In genomic region chr15:65183847-65184159, GRCh38 we compare ENCODE assay signal across 9 cellular contexts. TPM values are rescaled to one million over a fixed set of nuclear protein-coding genes. Genes with fewer than 3 reads are reported as not detected.
DNase-seq lines count a peak whose midpoint lies in the region; ATAC-seq and TF ChIP-seq lines count a peak whose summit lies in the region.
"Had no signal": no experiment of that assay in that cellular context is flagged by ENCODE, and none has a peak within 500 bp of the region (broad histone marks: within the 10 kb centered on the region; RNA-seq: fewer than 3 reads in every experiment).

No MANE protein-coding gene starts in this region.

- H3K4me1 ChIP-seq in left ventricle myocardium inferior (peaks cover 57% of the 10 kb centered on the region), body of pancreas (peaks cover 22% of the 10 kb centered on the region), mesodermal cell (ENCODE audit: control insufficient read depth, insufficient read depth, low read length, poor library complexity, severe bottlenecking) (peaks cover 13% of the 10 kb centered on the region), vagina (peaks cover 51% of the 10 kb centered on the region)

- H3K27me3 ChIP-seq in left ventricle myocardium inferior (ENCODE audit: low read depth) (no peaks in the 10 kb centered on the region), body of pancreas (no peaks in the 10 kb centered on the region), vagina (no peaks in the 10 kb centered on the region)

- H3K4me3 ChIP-seq in left ventricle myocardium inferior (peak overlapping the region; percentile 85), body of pancreas (peak overlapping the region in 1 of 2 donors; percentile 97), mesodermal cell (ENCODE audit: extremely low read depth, insufficient read depth, low read length, poor library complexity, severe bottlenecking) (peak overlapping the region; percentile 92), vagina (peak overlapping the region; percentile 83 to 96)

- WGBS in body of pancreas, 2 donors, result 1 to 3% methylated on average over 4 of the region's 4 CpGs
- WGBS in mesodermal cell (ENCODE audit: insufficient coverage in 2 of 2), 2 experiments, result no CpG with 5 or more reads among the region's 4 CpGs

- no peak for TF ChIP-seq POLR2A in body of pancreas (IDR thresholded peaks at IDR 0.05)
- TF ChIP-seq POLR2A in vagina (IDR thresholded peaks at IDR 0.05), result no peak

- DNase-seq in left ventricle myocardium inferior, result no peak
- no peak for DNase-seq in left ventricle myocardium superior
- no peak for DNase-seq in body of pancreas
- no peak for DNase-seq in vagina (ENCODE audit: extremely low spot score in 2 of 2)
- no peak for DNase-seq in glomerular visceral epithelial cell (ENCODE audit: extremely low spot score)
- no peak for DNase-seq in NCI-H345 treated with DMSO at 0.1 percent for 48 hours (lab: John Stamatoyannopoulos, UW; ENCODE audit: unreplicated experiment)
- no peak for DNase-seq in GM03348 (ENCODE audit: low spot score)

- H3K27ac ChIP-seq in left ventricle myocardium inferior (replicated peaks) (peak overlapping the region; percentile 94), body of pancreas (peak overlapping the region in 3 of 4 donors; percentile 95 to 99 (median 95)), mesodermal cell (ENCODE audit: low read depth, low read length, severe bottlenecking) (peak overlapping the region; percentile 81), vagina (peak overlapping the region; percentile 92)

- H3K36me3 ChIP-seq in left ventricle myocardium inferior (peaks cover 11% of the 10 kb centered on the region), body of pancreas (replicated peaks in 1 of 2; ENCODE audit: insufficient read depth in 1 of 2, low read depth in 2 of 2) (peaks cover 0 to 2% of the 10 kb centered on the region in 2 donors), mesodermal cell (ENCODE audit: control insufficient read depth, insufficient read depth, low read length) (peaks cover 29% of the 10 kb centered on the region), vagina (peaks cover 0 to 13% of the 10 kb centered on the region in 2 donors)

- H3K9me3 ChIP-seq in left ventricle myocardium inferior (replicated peaks) (no peaks in the 10 kb centered on the region), body of pancreas (no peaks in the 10 kb centered on the region), mesodermal cell (ENCODE audit: control insufficient read depth, low read length) (no peaks in the 10 kb centered on the region), vagina (no peaks in the 10 kb centered on the region)

- intact Hi-C loops in left ventricle myocardium inferior (cut with micrococcal nuclease) (no loop called here), left ventricle myocardium superior (cut with micrococcal nuclease) (no loop called here), body of pancreas (cut with DNase I) (no loop called here), vagina (cut with DNase I) (no loop called here)

- ATAC-seq in left ventricle myocardium superior (no peak), body of pancreas (no peak)

- TF ChIP-seq CTCF in left ventricle myocardium inferior (IDR thresholded peaks at IDR 0.05; ENCODE audit: borderline replicate concordance) (no peak), body of pancreas (IDR thresholded peaks at IDR 0.05) (no peak), vagina (IDR thresholded peaks at IDR 0.05) (no peak)

RNA-seq across cellular contexts. Expression of gene CLPX, which starts 1.3 kb away (rescaled TPM):
- total RNA-seq in left ventricle myocardium inferior (52.5 TPM), left ventricle myocardium superior (58.3 TPM), body of pancreas (10 to 100 TPM; 16.2 to 19.2 TPM), vagina (46.4 TPM)
- 48.1 TPM for polyA plus RNA-seq in mesodermal cell (2013, experiment 1 of 2)
- 41.9 TPM for polyA plus RNA-seq in mesodermal cell (2013, experiment 2 of 2)

RNA-seq across cellular contexts. Expression of gene CILP, which starts 27.5 kb away (rescaled TPM):
- total RNA-seq in left ventricle myocardium inferior (7.3 TPM), left ventricle myocardium superior (7.8 TPM), body of pancreas (10 to 100 TPM in 1 of 2 donors, 1 to 10 TPM in 1; 4.4 to 18.8 TPM), vagina (129 TPM)
- polyA plus RNA-seq in mesodermal cell (2013, experiment 1 of 2), result 0.04 TPM
- not detected for polyA plus RNA-seq in mesodermal cell (2013, experiment 2 of 2)
- total RNA-seq: RPMI7951 had no signal

RNA-seq across cellular contexts. Expression of gene PDCD7, which starts 50.2 kb away (rescaled TPM):
- total RNA-seq in left ventricle myocardium inferior, result 14.5 TPM
- total RNA-seq in left ventricle myocardium superior, result 15.8 TPM
- 10 to 100 TPM; 18.2 to 35.6 TPM for total RNA-seq in body of pancreas
- polyA plus RNA-seq in mesodermal cell (2013, experiment 1 of 2), result 20.2 TPM
- 17.8 TPM for polyA plus RNA-seq in mesodermal cell (2013, experiment 2 of 2)
- 16.5 TPM for total RNA-seq in vagina
